ENCODE assay signal across 1 cellular context in the genomic region with DNA sequence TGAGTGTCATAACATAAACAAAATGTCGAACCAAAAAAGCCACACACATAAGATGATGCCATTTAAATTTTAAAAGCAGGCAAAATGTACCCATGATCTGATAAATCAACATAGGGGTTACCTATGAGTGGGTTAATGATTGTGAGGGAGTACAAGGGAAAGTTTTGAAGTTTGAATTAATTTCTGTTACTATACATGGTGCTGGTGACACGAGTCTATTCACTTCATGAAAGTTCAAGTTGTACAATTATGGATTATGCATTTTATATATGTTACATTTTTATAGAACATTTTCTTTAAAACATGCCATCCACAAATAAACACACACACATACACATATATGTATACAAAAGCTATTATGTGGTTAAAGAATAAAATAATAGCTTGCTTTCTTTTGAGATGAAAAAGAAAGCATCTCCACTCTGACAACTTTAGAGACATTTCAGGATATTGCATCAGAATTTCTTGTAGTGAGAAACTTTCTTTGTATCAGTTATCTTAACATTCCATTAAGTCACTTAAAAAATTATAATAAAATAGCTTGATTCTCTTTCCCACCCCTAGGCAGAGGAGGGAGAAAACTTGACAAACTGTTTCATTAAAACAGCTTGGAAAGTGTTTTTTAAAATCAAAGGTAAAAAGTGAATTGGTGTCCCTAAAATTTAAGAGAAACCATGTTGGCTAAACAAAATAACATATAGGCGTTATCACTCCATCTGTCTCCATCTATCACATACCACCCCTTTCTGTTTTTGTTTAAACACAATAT.
TF ChIP-seq lines count a peak whose summit lies in the region.

No MANE protein-coding gene starts in this region.

TF ChIP-seq in K562, 482 proteins besides CTCF, POLR2A, EP300 and RAD21 (continued from another document):
- TF ChIP-seq ZNF740 (CRISPR knock-in tag; IDR thresholded peaks at IDR 0.05): no peak
- no peak for TF ChIP-seq ZNF740 (tag; IDR thresholded peaks at IDR 0.05)
- TF ChIP-seq MCM3 (IDR thresholded peaks at IDR 0.05): no peak
- TF ChIP-seq ZNF76 (CRISPR knock-in tag; IDR thresholded peaks at IDR 0.05; ENCODE audit: borderline replicate concordance): no peak
- TF ChIP-seq, protein P1, sequence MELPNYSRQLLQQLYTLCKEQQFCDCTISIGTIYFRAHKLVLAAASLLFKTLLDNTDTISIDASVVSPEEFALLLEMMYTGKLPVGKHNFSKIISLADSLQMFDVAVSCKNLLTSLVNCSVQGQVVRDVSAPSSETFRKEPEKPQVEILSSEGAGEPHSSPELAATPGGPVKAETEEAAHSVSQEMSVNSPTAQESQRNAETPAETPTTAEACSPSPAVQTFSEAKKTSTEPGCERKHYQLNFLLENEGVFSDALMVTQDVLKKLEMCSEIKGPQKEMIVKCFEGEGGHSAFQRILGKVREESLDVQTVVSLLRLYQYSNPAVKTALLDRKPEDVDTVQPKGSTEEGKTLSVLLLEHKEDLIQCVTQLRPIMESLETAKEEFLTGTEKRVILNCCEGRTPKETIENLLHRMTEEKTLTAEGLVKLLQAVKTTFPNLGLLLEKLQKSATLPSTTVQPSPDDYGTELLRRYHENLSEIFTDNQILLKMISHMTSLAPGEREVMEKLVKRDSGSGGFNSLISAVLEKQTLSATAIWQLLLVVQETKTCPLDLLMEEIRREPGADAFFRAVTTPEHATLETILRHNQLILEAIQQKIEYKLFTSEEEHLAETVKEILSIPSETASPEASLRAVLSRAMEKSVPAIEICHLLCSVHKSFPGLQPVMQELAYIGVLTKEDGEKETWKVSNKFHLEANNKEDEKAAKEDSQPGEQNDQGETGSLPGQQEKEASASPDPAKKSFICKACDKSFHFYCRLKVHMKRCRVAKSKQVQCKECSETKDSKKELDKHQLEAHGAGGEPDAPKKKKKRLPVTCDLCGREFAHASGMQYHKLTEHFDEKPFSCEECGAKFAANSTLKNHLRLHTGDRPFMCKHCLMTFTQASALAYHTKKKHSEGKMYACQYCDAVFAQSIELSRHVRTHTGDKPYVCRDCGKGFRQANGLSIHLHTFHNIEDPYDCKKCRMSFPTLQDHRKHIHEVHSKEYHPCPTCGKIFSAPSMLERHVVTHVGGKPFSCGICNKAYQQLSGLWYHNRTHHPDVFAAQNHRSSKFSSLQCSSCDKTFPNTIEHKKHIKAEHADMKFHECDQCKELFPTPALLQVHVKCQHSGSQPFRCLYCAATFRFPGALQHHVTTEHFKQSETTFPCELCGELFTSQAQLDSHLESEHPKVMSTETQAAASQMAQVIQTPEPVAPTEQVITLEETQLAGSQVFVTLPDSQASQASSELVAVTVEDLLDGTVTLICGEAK (IDR thresholded peaks at IDR 0.05): peak; percentile 60; the same call in 1 of the 2 replicates
- TF ChIP-seq, protein P1 (CRISPR knock-in tag; IDR thresholded peaks at IDR 0.05): no peak
- TF ChIP-seq HBP1 (CRISPR knock-in tag; IDR thresholded peaks at IDR 0.05): no peak
- no peak for TF ChIP-seq KDM4B (IDR thresholded peaks at IDR 0.05; ENCODE audit: borderline replicate concordance in 2 of 2, low read depth in 1 of 2)
- TF ChIP-seq SMAD4 (CRISPR knock-in tag; conservative IDR thresholded peaks at IDR 0.05): no peak
- TF ChIP-seq CBFB (CRISPR knock-in tag; IDR thresholded peaks at IDR 0.05): no peak
- no peak for TF ChIP-seq IRF9 (tag; IDR thresholded peaks at IDR 0.05)
- TF ChIP-seq, protein P2, sequence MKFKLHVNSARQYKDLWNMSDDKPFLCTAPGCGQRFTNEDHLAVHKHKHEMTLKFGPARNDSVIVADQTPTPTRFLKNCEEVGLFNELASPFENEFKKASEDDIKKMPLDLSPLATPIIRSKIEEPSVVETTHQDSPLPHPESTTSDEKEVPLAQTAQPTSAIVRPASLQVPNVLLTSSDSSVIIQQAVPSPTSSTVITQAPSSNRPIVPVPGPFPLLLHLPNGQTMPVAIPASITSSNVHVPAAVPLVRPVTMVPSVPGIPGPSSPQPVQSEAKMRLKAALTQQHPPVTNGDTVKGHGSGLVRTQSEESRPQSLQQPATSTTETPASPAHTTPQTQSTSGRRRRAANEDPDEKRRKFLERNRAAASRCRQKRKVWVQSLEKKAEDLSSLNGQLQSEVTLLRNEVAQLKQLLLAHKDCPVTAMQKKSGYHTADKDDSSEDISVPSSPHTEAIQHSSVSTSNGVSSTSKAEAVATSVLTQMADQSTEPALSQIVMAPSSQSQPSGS (CRISPR knock-in tag; IDR thresholded peaks at IDR 0.05): no peak
- no peak for TF ChIP-seq ILF3 (IDR thresholded peaks at IDR 0.05; ENCODE audit: borderline replicate concordance)
- no peak for TF ChIP-seq NR1H2 (CRISPR knock-in tag; IDR thresholded peaks at IDR 0.05)
- peak; percentile 25 for TF ChIP-seq GABPA (tag; conservative IDR thresholded peaks at IDR 0.05; ENCODE audit: low read depth)
- TF ChIP-seq HNRNPH1 (optimal IDR thresholded peaks at IDR 0.05; ENCODE audit: low read depth, low read length): no peak
- TF ChIP-seq ATF1 (CRISPR knock-in tag; IDR thresholded peaks at IDR 0.05): no peak
- no peak for TF ChIP-seq ATF1 (tag; IDR thresholded peaks at IDR 0.05)
- TF ChIP-seq TAF15 (IDR thresholded peaks at IDR 0.05; ENCODE audit: low read depth, low read length): no peak
- TF ChIP-seq, protein P3, sequence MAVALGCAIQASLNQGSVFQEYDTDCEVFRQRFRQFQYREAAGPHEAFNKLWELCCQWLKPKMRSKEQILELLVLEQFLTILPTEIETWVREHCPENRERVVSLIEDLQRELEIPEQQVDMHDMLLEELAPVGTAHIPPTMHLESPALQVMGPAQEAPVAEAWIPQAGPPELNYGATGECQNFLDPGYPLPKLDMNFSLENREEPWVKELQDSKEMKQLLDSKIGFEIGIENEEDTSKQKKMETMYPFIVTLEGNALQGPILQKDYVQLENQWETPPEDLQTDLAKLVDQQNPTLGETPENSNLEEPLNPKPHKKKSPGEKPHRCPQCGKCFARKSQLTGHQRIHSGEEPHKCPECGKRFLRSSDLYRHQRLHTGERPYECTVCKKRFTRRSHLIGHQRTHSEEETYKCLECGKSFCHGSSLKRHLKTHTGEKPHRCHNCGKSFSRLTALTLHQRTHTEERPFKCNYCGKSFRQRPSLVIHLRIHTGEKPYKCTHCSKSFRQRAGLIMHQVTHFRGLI (CRISPR knock-in tag; IDR thresholded peaks at IDR 0.05): no peak
- TF ChIP-seq NKRF (IDR thresholded peaks at IDR 0.05; ENCODE audit: borderline replicate concordance): no peak
- peak; percentile 50; the same call in 1 of the 2 replicates for TF ChIP-seq GTF2E2 (tag; IDR thresholded peaks at IDR 0.05)
- TF ChIP-seq NFE2L1 (tag; IDR thresholded peaks at IDR 0.05; ENCODE audit: borderline replicate concordance, low read depth): no peak
- TF ChIP-seq PTBP1 (IDR thresholded peaks at IDR 0.05; ENCODE audit: low read depth, low read length): no peak
- no peak for TF ChIP-seq ELF2 (CRISPR knock-in tag; IDR thresholded peaks at IDR 0.05)
- TF ChIP-seq ZSCAN32 (CRISPR knock-in tag; IDR thresholded peaks at IDR 0.05): peak; percentile 86
- TF ChIP-seq ZNF584 (CRISPR knock-in tag; IDR thresholded peaks at IDR 0.05; ENCODE audit: low read depth): peak; percentile 63; the same call in 1 of the 2 replicates
- no peak for TF ChIP-seq NRF1 (conservative IDR thresholded peaks at IDR 0.05 in 1 of 2, IDR thresholded peaks at IDR 0.05 in 1 of 2)
- peak; percentile 38 for TF ChIP-seq ZNF589 (CRISPR knock-in tag; IDR thresholded peaks at IDR 0.05; ENCODE audit: low read depth)
- TF ChIP-seq HNRNPK (IDR thresholded peaks at IDR 0.05; ENCODE audit: low read depth, low read length, poor library complexity, severe bottlenecking): no peak
- peak; percentile 66 for TF ChIP-seq POLR2H (tag; IDR thresholded peaks at IDR 0.05; ENCODE audit: low read depth)
- no peak for TF ChIP-seq ZNF197 (CRISPR knock-in tag; IDR thresholded peaks at IDR 0.05; ENCODE audit: low read depth)
- no peak for TF ChIP-seq ARHGAP35 (IDR thresholded peaks at IDR 0.05; ENCODE audit: partially characterized antibody)
- peak in 1 of 2 experiments; percentile 63; a peak in 1 of 4 replicates for TF ChIP-seq TRIM24 (IDR thresholded peaks at IDR 0.05)
- TF ChIP-seq ZNF408 (CRISPR knock-in tag; IDR thresholded peaks at IDR 0.05; ENCODE audit: low read depth): no peak
- TF ChIP-seq ZNF707 (CRISPR knock-in tag; conservative IDR thresholded peaks at IDR 0.05): no peak
- TF ChIP-seq ZNF175 (CRISPR knock-in tag; IDR thresholded peaks at IDR 0.05; ENCODE audit: low read depth): peak; percentile 95
- TF ChIP-seq TFAM (CRISPR knock-in tag; conservative IDR thresholded peaks at IDR 0.05): no peak
